8 cellular contexts compared by ENCODE assay signal in genomic region chr2:215950009-215950408, GRCh38.
DNase-seq lines count a peak whose midpoint lies in the region; ATAC-seq, FAIRE-seq and TF ChIP-seq lines count a peak whose summit lies in the region.

No MANE protein-coding gene starts in this region.

- no peaks in the 10 kb centered on the region for H3K36me3 ChIP-seq in small intestine (ENCODE audit: control insufficient read depth in 2 of 2, insufficient read depth in 2 of 2, low read length in 2 of 2)
- no peaks in the 10 kb centered on the region for H3K36me3 ChIP-seq in uterus

- DNase-seq in NCI-H146 (lab: John Stamatoyannopoulos, UW) = peak; percentile 6
- DNase-seq in NCI-H146 treated with DMSO at 0.1 percent for 48 hours (lab: John Stamatoyannopoulos, UW; ENCODE audit: unreplicated experiment) = no peak
- peak; percentile 86 for DNase-seq in RKO (ENCODE audit: low spot score)
- peak; percentile 39 for DNase-seq in fibroblast of gingiva (ENCODE audit: low read depth)
- DNase-seq in small intestine = peak; percentile 56
- no peak for DNase-seq in uterus

- H3K27ac ChIP-seq in small intestine (ENCODE audit: low read depth in 1 of 2, low read length in 1 of 2) = no peak overlapping the region
- H3K27ac ChIP-seq in uterus = no peak overlapping the region

- TF ChIP-seq POLR2A in uterus (IDR thresholded peaks at IDR 0.05) = no peak

- ATAC-seq in GM19438 (IDR thresholded peaks at IDR 0.05; ENCODE audit: low read depth, unreplicated experiment) (peak; percentile 80), HG03280 (IDR thresholded peaks at IDR 0.05; ENCODE audit: unreplicated experiment) (peak; percentile 89)

- H3K9me3 ChIP-seq in small intestine (ENCODE audit: control insufficient read depth, low read depth) = no peaks in the 10 kb centered on the region
- no peaks in the 10 kb centered on the region for H3K9me3 ChIP-seq in uterus

- peak in 1 of 4 experiments; percentile 10 for TF ChIP-seq CTCF in uterus (IDR thresholded peaks at IDR 0.05)

- intact Hi-C loops in uterus (cut with DNase I; ENCODE audit: low total_unique reads) = no loop called here

- H3K4me3 ChIP-seq in small intestine (ENCODE audit: low read depth in 1 of 2, low read length in 2 of 2) (no peak overlapping the region), uterus (no peak overlapping the region)

- H3K27me3 ChIP-seq in small intestine (ENCODE audit: control insufficient read depth in 2 of 2, insufficient read depth in 2 of 2, low read length in 2 of 2) (no peaks in the 10 kb centered on the region), uterus (no peaks in the 10 kb centered on the region)

- FAIRE-seq in small intestine (lab: Jason Lieb, UNC) = peak; percentile 86

- 63 to 66% (median 64%) methylated on average over 3 of the region's 3 CpGs for WGBS in small intestine, 3 donors

- H3K4me1 ChIP-seq in small intestine (ENCODE audit: control insufficient read depth in 2 of 2, insufficient read depth in 1 of 2, low read depth in 1 of 2, low read length in 1 of 2) (peaks cover 4 to 9% of the 10 kb centered on the region in 2 donors), uterus (no peaks in the 10 kb centered on the region)

Comparison
In these comparisons a context has a peak if more than half of its experiments do, and no peak if none do; other contexts are left out.
1. DNase-seq: peak in NCI-H146 (single experiment), RKO (single experiment), fibroblast of gingiva (single experiment) and small intestine (single experiment); none in NCI-H146 treated with DMSO at 0.1 percent for 48 hours (single experiment) and uterus (0 of 2).